Comparison of ENCODE assay signal across 1 cellular context in the genomic region with DNA sequence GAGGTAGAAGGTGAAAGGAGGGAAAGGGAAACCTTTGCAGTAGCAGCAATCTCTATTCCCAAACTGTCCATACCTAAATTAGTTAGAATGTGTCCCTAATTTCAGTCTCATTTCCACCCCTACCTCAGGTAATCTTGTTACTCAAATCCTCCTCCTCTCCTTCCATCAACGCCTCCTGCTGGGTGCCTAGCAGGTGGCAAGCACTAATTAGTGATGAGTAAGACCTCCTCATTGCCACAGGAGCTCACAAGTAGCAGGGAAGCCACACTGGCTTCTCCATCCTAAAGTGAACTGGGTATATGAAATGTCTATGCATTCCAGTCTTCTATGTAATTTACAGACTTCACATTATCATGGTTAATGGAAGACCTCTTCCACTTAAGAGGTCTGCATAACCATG.
TF ChIP-seq lines count a peak whose summit lies in the region.

No MANE protein-coding gene starts in this region.

TF ChIP-seq in HCT116, 20 proteins besides CTCF, POLR2A, EP300 and RAD21 (continued from another document):
- TF ChIP-seq SIN3A (IDR thresholded peaks at IDR 0.05; ENCODE audit: low read depth) (no peak), EGR1 (IDR thresholded peaks at IDR 0.05; ENCODE audit: low read depth) (no peak), CBX3 (IDR thresholded peaks at IDR 0.05; ENCODE audit: low read depth) (no peak), JUND (IDR thresholded peaks at IDR 0.05) (no peak), TCF7L2 (IDR thresholded peaks at IDR 0.05; ENCODE audit: borderline replicate concordance, extremely low read depth, insufficient read depth, insufficient read length) (no peak), SP1 (IDR thresholded peaks at IDR 0.05; ENCODE audit: low read depth) (no peak), ELF1 (IDR thresholded peaks at IDR 0.05; ENCODE audit: borderline replicate concordance, low read depth) (no peak), REST (IDR thresholded peaks at IDR 0.05; ENCODE audit: low read depth) (no peak), ZBTB33 (IDR thresholded peaks at IDR 0.05; ENCODE audit: extremely low read depth, insufficient replicate concordance, low read length) (no peak), YY1 (IDR thresholded peaks at IDR 0.05; ENCODE audit: extremely low read depth, insufficient replicate concordance, low read depth, low read length) (no peak)
